8 cellular contexts compared by ENCODE assay signal in genomic region chr5:147391781-147392180, GRCh38.
DNase-seq lines count a peak whose midpoint lies in the region; ATAC-seq and TF ChIP-seq lines count a peak whose summit lies in the region.

No MANE protein-coding gene starts in this region.

- TF ChIP-seq POLR2A in gastroesophageal sphincter (IDR thresholded peaks at IDR 0.05): no peak

- peaks cover 3% of the 10 kb centered on the region for H3K4me1 Mint-ChIP-seq in T-helper 17 cell

- no peak overlapping the region for H3K4me3 Mint-ChIP-seq in T-helper 17 cell

- H3K9me3 ChIP-seq in gastroesophageal sphincter (no peaks in the 10 kb centered on the region), T-helper 17 cell (ENCODE audit: control insufficient read depth, low read length, poor library complexity, severe bottlenecking) (no peaks in the 10 kb centered on the region)

- H3K27me3 Mint-ChIP-seq in T-helper 17 cell: peaks cover 32% of the 10 kb centered on the region

- intact Hi-C loops in sciatic nerve (cut with DNase I): no loop called here

- H3K36me3 ChIP-seq in gastroesophageal sphincter: peaks cover 0 to 64% of the 10 kb centered on the region in 2 donors

- no peaks in the 10 kb centered on the region for H3K27me3 ChIP-seq in gastroesophageal sphincter

- WGBS in gastroesophageal sphincter (ENCODE audit: low coverage in 1 of 2), 2 donors: 38 to 43% methylated on average over 4 to 5 of the region's 5 CpGs

- TF ChIP-seq EP300 in gastroesophageal sphincter (IDR thresholded peaks at IDR 0.05): no peak

- peaks cover 0 to 47% (median 0%) of the 10 kb centered on the region in 3 donors for H3K4me1 ChIP-seq in gastroesophageal sphincter

- no peaks in the 10 kb centered on the region for H3K36me3 Mint-ChIP-seq in T-helper 17 cell (ENCODE audit: low read depth)

- no peak overlapping the region for H3K4me3 ChIP-seq in gastroesophageal sphincter

- peak; percentile 50 to 75 (median 68) for TF ChIP-seq CTCF in gastroesophageal sphincter (IDR thresholded peaks at IDR 0.05)

- H3K27ac Mint-ChIP-seq in T-helper 17 cell: no peak overlapping the region

- peak overlapping the region in 3 of 4 donors; percentile 30 to 48 (median 45) for H3K27ac ChIP-seq in gastroesophageal sphincter

- DNase-seq in EL (peak; percentile 76), SK-N-DZ (ENCODE audit: low spot score) (peak; percentile 33), sciatic nerve (ENCODE audit: low spot score) (peak; percentile 61), T-helper 17 cell (no peak)
- no peak for DNase-seq in activated CD4-positive, CD25-positive, alpha-beta regulatory T cell treated with anti-CD3 and anti-CD28 coated beads, Interleukin-2, amount 50 U/mL, for 72 hours

- peak; percentile 95 for ATAC-seq in GM21360 (IDR thresholded peaks at IDR 0.05; ENCODE audit: unreplicated experiment)
- ATAC-seq in HG03460 (IDR thresholded peaks at IDR 0.05; ENCODE audit: unreplicated experiment): peak; percentile 84
- ATAC-seq in gastroesophageal sphincter: peak; percentile 82
- ATAC-seq in sciatic nerve: no peak
- no peak for ATAC-seq in T-helper 17 cell

Comparison
In these comparisons a context has a peak if more than half of its experiments do, and no peak if none do; other contexts are left out.
1. DNase-seq: peak in EL (single experiment), SK-N-DZ (single experiment) and sciatic nerve (single experiment); none in T-helper 17 cell (0 of 3) and activated CD4-positive, CD25-positive, alpha-beta regulatory T cell treated with anti-CD3 and anti-CD28 coated beads, Interleukin-2, amount 50 U/mL, for 72 hours (single experiment).
2. ATAC-seq: peak in GM21360 (single experiment), HG03460 (single experiment) and gastroesophageal sphincter (single experiment); none in sciatic nerve (single experiment) and T-helper 17 cell (single experiment).